ENCODE assay signal across 1 cellular context in the genomic region with DNA sequence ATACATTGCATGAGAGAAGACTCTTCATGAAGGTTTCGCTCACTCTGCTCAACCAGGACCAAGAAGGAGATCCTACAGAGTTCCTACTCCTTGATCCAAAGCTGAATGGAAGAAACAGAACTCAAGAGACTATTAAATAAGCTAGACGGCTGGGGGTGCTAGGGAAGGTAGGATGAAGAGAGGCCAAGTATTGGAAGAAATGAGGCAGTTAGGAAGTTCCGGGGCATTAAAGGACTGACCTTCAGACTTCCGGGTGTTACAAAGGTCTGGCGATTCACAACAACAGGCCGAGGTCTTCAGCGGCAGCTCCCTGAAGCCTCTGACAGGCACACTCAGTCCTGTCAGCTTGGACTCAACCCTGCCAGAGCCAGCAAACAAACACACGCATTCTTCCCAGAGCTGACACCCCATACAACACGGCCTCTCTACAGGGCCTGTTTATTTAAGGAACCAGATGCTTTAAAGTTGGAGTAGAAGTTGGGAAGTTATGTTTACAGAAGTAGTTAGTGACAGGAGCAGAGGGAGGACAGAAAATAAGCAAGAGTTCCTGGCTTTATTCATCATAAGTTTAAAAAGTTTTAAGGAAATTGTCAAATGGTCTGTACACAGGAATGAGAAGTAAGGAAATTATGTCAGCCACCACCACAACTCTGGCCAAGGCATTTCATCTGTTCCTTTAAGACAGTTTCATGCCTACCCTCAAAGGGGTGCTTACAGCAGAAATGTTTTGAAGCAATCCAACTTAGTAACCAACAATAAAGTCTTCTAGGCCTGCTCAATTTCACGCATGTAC.
TF ChIP-seq lines count a peak whose summit lies in the region.

No MANE protein-coding gene starts in this region.

TF ChIP-seq in HepG2, 621 proteins besides CTCF, POLR2A, EP300 and RAD21 (continues in another document):
- no peak for TF ChIP-seq FLYWCH1 (CRISPR knock-in tag; IDR thresholded peaks at IDR 0.05)
- peak; percentile 69; the same call in 1 of the 2 replicates for TF ChIP-seq HHEX (CRISPR knock-in tag; IDR thresholded peaks at IDR 0.05)
- TF ChIP-seq HNF4A (CRISPR knock-in tag; IDR thresholded peaks at IDR 0.05), result peak; percentile 90
- no peak for TF ChIP-seq SMARCC2 (IDR thresholded peaks at IDR 0.05)
- TF ChIP-seq ZNF816 (CRISPR knock-in tag; IDR thresholded peaks at IDR 0.05; ENCODE audit: borderline replicate concordance), result peak; percentile 93; the same call in 1 of the 2 replicates
- TF ChIP-seq ATF1 (CRISPR knock-in tag; IDR thresholded peaks at IDR 0.05), result no peak; the same call in 1 of the 2 replicates
- no peak; the same call in none of the 2 replicates for TF ChIP-seq NR2F2 (IDR thresholded peaks at IDR 0.05; ENCODE audit: borderline replicate concordance, low read depth)
- TF ChIP-seq, protein P1, sequence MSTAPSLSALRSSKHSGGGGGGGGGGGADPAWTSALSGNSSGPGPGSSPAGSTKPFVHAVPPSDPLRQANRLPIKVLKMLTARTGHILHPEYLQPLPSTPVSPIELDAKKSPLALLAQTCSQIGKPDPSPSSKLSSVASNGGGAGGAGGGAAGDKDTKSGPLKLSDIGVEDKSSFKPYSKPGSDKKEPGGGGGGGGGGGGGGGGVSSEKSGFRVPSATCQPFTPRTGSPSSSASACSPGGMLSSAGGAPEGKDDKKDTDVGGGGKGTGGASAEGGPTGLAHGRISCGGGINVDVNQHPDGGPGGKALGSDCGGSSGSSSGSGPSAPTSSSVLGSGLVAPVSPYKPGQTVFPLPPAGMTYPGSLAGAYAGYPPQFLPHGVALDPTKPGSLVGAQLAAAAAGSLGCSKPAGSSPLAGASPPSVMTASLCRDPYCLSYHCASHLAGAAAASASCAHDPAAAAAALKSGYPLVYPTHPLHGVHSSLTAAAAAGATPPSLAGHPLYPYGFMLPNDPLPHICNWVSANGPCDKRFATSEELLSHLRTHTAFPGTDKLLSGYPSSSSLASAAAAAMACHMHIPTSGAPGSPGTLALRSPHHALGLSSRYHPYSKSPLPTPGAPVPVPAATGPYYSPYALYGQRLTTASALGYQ (CRISPR knock-in tag; IDR thresholded peaks at IDR 0.05), result peak; percentile 84
- no peak; the same call in 1 of the 2 replicates for TF ChIP-seq ZNF441 (CRISPR knock-in tag; IDR thresholded peaks at IDR 0.05; ENCODE audit: borderline replicate concordance)
- TF ChIP-seq, protein P2, sequence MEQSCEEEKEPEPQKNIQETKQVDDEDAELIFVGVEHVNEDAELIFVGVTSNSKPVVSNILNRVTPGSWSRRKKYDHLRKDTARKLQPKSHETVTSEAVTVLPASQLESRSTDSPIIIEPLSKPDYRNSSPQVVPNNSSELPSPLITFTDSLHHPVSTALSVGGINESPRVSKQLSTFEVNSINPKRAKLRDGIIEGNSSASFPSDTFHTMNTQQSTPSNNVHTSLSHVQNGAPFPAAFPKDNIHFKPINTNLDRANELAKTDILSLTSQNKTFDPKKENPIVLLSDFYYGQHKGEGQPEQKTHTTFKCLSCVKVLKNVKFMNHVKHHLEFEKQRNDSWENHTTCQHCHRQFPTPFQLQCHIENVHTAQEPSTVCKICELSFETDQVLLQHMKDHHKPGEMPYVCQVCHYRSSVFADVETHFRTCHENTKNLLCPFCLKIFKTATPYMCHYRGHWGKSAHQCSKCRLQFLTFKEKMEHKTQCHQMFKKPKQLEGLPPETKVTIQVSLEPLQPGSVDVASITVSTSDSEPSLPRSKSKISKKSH (CRISPR knock-in tag; IDR thresholded peaks at IDR 0.05; ENCODE audit: borderline replicate concordance), result no peak
- TF ChIP-seq ZNF430 (CRISPR knock-in tag; IDR thresholded peaks at IDR 0.05), result peak; percentile 92
- peak; percentile 79 for TF ChIP-seq ISL2 (CRISPR knock-in tag; IDR thresholded peaks at IDR 0.05)
- TF ChIP-seq ZKSCAN5 (CRISPR knock-in tag; IDR thresholded peaks at IDR 0.05), result peak; percentile 83
- peak; percentile 87 for TF ChIP-seq TBX3 (IDR thresholded peaks at IDR 0.05; ENCODE audit: borderline replicate concordance)
- TF ChIP-seq ZNF878 (CRISPR knock-in tag; IDR thresholded peaks at IDR 0.05), result peak; percentile 92
- TF ChIP-seq SMC3 (IDR thresholded peaks at IDR 0.05; ENCODE audit: low read length), result peak; percentile 28; the same call in 1 of the 2 replicates
- TF ChIP-seq KDM5B (CRISPR knock-in tag; IDR thresholded peaks at IDR 0.05; ENCODE audit: borderline replicate concordance), result no peak; the same call in 1 of the 2 replicates
- TF ChIP-seq, protein P3, sequence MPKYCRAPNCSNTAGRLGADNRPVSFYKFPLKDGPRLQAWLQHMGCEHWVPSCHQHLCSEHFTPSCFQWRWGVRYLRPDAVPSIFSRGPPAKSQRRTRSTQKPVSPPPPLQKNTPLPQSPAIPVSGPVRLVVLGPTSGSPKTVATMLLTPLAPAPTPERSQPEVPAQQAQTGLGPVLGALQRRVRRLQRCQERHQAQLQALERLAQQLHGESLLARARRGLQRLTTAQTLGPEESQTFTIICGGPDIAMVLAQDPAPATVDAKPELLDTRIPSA (CRISPR knock-in tag; IDR thresholded peaks at IDR 0.05; ENCODE audit: borderline replicate concordance), result no peak
- TF ChIP-seq, protein P4, sequence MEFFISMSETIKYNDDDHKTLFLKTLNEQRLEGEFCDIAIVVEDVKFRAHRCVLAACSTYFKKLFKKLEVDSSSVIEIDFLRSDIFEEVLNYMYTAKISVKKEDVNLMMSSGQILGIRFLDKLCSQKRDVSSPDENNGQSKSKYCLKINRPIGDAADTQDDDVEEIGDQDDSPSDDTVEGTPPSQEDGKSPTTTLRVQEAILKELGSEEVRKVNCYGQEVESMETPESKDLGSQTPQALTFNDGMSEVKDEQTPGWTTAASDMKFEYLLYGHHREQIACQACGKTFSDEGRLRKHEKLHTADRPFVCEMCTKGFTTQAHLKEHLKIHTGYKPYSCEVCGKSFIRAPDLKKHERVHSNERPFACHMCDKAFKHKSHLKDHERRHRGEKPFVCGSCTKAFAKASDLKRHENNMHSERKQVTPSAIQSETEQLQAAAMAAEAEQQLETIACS (CRISPR knock-in tag; IDR thresholded peaks at IDR 0.05), result no peak
- TF ChIP-seq XBP1 (CRISPR knock-in tag; IDR thresholded peaks at IDR 0.05), result no peak
- TF ChIP-seq ASH2L (IDR thresholded peaks at IDR 0.05; ENCODE audit: insufficient read length, low read depth, low read length), result peak; percentile 94
- peak; percentile 71; the same call in 1 of the 2 replicates for TF ChIP-seq MIXL1 (CRISPR knock-in tag; IDR thresholded peaks at IDR 0.05)
- TF ChIP-seq, protein P5, sequence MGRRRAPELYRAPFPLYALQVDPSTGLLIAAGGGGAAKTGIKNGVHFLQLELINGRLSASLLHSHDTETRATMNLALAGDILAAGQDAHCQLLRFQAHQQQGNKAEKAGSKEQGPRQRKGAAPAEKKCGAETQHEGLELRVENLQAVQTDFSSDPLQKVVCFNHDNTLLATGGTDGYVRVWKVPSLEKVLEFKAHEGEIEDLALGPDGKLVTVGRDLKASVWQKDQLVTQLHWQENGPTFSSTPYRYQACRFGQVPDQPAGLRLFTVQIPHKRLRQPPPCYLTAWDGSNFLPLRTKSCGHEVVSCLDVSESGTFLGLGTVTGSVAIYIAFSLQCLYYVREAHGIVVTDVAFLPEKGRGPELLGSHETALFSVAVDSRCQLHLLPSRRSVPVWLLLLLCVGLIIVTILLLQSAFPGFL (CRISPR knock-in tag; IDR thresholded peaks at IDR 0.05), result no peak
- TF ChIP-seq SP4 (CRISPR knock-in tag; IDR thresholded peaks at IDR 0.05), result 0 out of 2 replicates have a peak, but pooled peaks have one; percentile 36
- TF ChIP-seq, protein P6, sequence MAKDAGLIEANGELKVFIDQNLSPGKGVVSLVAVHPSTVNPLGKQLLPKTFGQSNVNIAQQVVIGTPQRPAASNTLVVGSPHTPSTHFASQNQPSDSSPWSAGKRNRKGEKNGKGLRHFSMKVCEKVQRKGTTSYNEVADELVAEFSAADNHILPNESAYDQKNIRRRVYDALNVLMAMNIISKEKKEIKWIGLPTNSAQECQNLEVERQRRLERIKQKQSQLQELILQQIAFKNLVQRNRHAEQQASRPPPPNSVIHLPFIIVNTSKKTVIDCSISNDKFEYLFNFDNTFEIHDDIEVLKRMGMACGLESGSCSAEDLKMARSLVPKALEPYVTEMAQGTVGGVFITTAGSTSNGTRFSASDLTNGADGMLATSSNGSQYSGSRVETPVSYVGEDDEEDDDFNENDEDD (CRISPR knock-in tag; IDR thresholded peaks at IDR 0.05; ENCODE audit: borderline replicate concordance), result no peak
- TF ChIP-seq SNAI1 (CRISPR knock-in tag; IDR thresholded peaks at IDR 0.05; ENCODE audit: borderline replicate concordance), result no peak
- no peak for TF ChIP-seq TEAD2 (CRISPR knock-in tag; IDR thresholded peaks at IDR 0.05)
- TF ChIP-seq, protein P7, sequence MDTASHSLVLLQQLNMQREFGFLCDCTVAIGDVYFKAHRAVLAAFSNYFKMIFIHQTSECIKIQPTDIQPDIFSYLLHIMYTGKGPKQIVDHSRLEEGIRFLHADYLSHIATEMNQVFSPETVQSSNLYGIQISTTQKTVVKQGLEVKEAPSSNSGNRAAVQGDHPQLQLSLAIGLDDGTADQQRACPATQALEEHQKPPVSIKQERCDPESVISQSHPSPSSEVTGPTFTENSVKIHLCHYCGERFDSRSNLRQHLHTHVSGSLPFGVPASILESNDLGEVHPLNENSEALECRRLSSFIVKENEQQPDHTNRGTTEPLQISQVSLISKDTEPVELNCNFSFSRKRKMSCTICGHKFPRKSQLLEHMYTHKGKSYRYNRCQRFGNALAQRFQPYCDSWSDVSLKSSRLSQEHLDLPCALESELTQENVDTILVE (CRISPR knock-in tag; IDR thresholded peaks at IDR 0.05), result peak; percentile 58; the same call in 1 of the 2 replicates
- TF ChIP-seq ZFP41 (CRISPR knock-in tag; IDR thresholded peaks at IDR 0.05; ENCODE audit: borderline replicate concordance), result no peak
- no peak for TF ChIP-seq GPN1 (CRISPR knock-in tag; IDR thresholded peaks at IDR 0.05; ENCODE audit: borderline replicate concordance)
- peak; percentile 68 for TF ChIP-seq SKI (IDR thresholded peaks at IDR 0.05; ENCODE audit: partially characterized antibody)
- peak; percentile 99 for TF ChIP-seq FOXA3 (CRISPR knock-in tag; IDR thresholded peaks at IDR 0.05)
- no peak for TF ChIP-seq PRPF4 (IDR thresholded peaks at IDR 0.05; ENCODE audit: low read depth, low read length, poor library complexity, severe bottlenecking)
- TF ChIP-seq ETV6 (CRISPR knock-in tag; conservative IDR thresholded peaks at IDR 0.05), result peak; percentile 89
- TF ChIP-seq SYNCRIP (IDR thresholded peaks at IDR 0.05; ENCODE audit: insufficient read depth, low read depth, low read length), result no peak
- peak; percentile 93 for TF ChIP-seq HDAC1 (CRISPR knock-in tag; IDR thresholded peaks at IDR 0.05)
- no peak; the same call in 1 of the 2 replicates for TF ChIP-seq ZNF460 (CRISPR knock-in tag; IDR thresholded peaks at IDR 0.05; ENCODE audit: borderline replicate concordance)
- TF ChIP-seq MYNN (CRISPR knock-in tag; IDR thresholded peaks at IDR 0.05; ENCODE audit: low read depth), result no peak
- peak; percentile 95 for TF ChIP-seq FOXO1 (CRISPR knock-in tag; IDR thresholded peaks at IDR 0.05)
- no peak for TF ChIP-seq ZNF777 (CRISPR knock-in tag; IDR thresholded peaks at IDR 0.05)
- TF ChIP-seq ZNF558 (CRISPR knock-in tag; IDR thresholded peaks at IDR 0.05; ENCODE audit: borderline replicate concordance), result no peak
- peak; percentile 94 for TF ChIP-seq KAT8 (CRISPR knock-in tag; IDR thresholded peaks at IDR 0.05)
- no peak for TF ChIP-seq MTF2 (CRISPR knock-in tag; IDR thresholded peaks at IDR 0.05; ENCODE audit: borderline replicate concordance)
- TF ChIP-seq ZNF501 (CRISPR knock-in tag; IDR thresholded peaks at IDR 0.05), result peak; percentile 82; the same call in 1 of the 2 replicates
- no peak for TF ChIP-seq ZFP62 (CRISPR knock-in tag; IDR thresholded peaks at IDR 0.05)
- 0 out of 2 replicates have a peak, but pooled peaks have one; percentile 59 for TF ChIP-seq ZNF230 (CRISPR knock-in tag; IDR thresholded peaks at IDR 0.05)
- 0 out of 2 replicates have a peak, but pooled peaks have one; percentile 27 for TF ChIP-seq ZMAT3 (CRISPR knock-in tag; conservative IDR thresholded peaks at IDR 0.05)
- TF ChIP-seq ZNF224 (CRISPR knock-in tag; IDR thresholded peaks at IDR 0.05), result no peak
- TF ChIP-seq ZMYM4 (CRISPR knock-in tag; IDR thresholded peaks at IDR 0.05), result peak; percentile 78; the same call in 1 of the 2 replicates
- TF ChIP-seq ZSCAN9 (CRISPR knock-in tag; IDR thresholded peaks at IDR 0.05; ENCODE audit: borderline replicate concordance), result peak; percentile 68; the same call in 1 of the 2 replicates
- no peak for TF ChIP-seq PAX8 (CRISPR knock-in tag; IDR thresholded peaks at IDR 0.05; ENCODE audit: borderline replicate concordance)
- TF ChIP-seq, protein P8, sequence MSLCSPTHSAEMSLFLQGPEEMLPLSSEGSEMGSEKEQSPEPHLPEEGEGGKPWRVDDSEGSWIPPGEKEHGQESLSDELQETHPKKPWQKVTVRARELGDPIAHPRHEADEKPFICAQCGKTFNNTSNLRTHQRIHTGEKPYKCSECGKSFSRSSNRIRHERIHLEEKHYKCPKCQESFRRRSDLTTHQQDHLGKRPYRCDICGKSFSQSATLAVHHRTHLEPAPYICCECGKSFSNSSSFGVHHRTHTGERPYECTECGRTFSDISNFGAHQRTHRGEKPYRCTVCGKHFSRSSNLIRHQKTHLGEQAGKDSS (CRISPR knock-in tag; IDR thresholded peaks at IDR 0.05; ENCODE audit: borderline replicate concordance, low read depth), result peak; percentile 60; the same call in 1 of the 2 replicates
- TF ChIP-seq, protein P9, sequence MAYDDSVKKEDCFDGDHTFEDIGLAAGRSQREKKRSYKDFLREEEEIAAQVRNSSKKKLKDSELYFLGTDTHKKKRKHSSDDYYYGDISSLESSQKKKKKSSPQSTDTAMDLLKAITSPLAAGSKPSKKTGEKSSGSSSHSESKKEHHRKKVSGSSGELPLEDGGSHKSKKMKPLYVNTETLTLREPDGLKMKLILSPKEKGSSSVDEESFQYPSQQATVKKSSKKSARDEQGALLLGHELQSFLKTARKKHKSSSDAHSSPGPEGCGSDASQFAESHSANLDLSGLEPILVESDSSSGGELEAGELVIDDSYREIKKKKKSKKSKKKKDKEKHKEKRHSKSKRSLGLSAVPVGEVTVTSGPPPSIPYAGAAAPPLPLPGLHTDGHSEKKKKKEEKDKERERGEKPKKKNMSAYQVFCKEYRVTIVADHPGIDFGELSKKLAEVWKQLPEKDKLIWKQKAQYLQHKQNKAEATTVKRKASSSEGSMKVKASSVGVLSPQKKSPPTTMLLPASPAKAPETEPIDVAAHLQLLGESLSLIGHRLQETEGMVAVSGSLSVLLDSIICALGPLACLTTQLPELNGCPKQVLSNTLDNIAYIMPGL (CRISPR knock-in tag; IDR thresholded peaks at IDR 0.05; ENCODE audit: borderline replicate concordance in 1 of 2, low read depth in 1 of 2), result peak; percentile 62 to 63; a peak in 3 of 4 replicates
